35 cellular contexts compared by ENCODE assay signal in the genomic region with DNA sequence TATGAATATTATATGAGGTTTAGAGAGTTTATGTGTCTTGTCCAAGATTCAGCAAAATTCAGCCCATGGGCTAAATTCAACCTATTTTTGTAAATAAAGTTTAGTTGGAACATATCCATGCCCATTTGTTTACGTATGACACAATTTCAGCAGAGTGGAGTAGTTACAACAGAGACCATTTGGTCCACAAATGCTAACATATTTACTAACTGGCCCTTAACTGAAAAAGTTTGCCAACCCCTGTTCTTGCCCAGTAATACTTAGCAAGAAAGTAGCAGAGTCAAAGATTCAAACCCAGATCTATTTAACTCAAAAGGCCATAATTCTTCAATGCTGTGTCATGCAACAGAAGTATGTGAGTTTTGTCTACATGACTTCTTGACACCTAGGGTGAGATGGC.
A peak's percentile ranks its signal among the peaks of the same experiment; 100 is the strongest.
DNase-seq lines count a peak whose midpoint lies in the region; ATAC-seq, FAIRE-seq and TF ChIP-seq lines count a peak whose summit lies in the region.
"Had no signal": no experiment of that assay in that cellular context is flagged by ENCODE, and none has a peak within 500 bp of the region (broad histone marks: within the 10 kb centered on the region; RNA-seq: fewer than 3 reads in every experiment).

No MANE protein-coding gene starts in this region.

- no peak overlapping the region for H3K4ac ChIP-seq in neuronal stem cell (ENCODE audit: low read length)

- CTCF ChIA-PET in HepG2 (lab: Yijun Ruan, JAX; ENCODE audit: low intra/inter-chr PET ratio, low total read pairs) = no interaction called here

- H3K79me2 ChIP-seq in HepG2 (ENCODE audit: insufficient read depth, low read length) = no peaks in the 10 kb centered on the region

- DNase-seq in HepG2 (ENCODE audit: low spot score) (no peak), left lobe of liver (ENCODE audit: low spot score) (no peak), left lung (no peak), right lobe of liver (no peak), neuronal stem cell (ENCODE audit: low spot score) (no peak), NCI-H2227 (lab: John Stamatoyannopoulos, UW; ENCODE audit: unreplicated experiment) (no peak)
- DNase-seq: 8988T; ACHN; AML-193; BE2C; C1 segment of cervical spinal cord; Caco-2; Calu3; CD4-positive, alpha-beta memory T cell; CD4-positive, alpha-beta T cell; CD4-positive, CD25-positive, alpha-beta regulatory T cell; CD8-positive, alpha-beta memory T cell; CD8-positive, alpha-beta T cell; COR-L47; DMS 273 treated with DMSO at 0.1 percent for 48 hours; DMS153; DMS53; DMS79; DMS79 treated with DMSO at 0.1 percent for 48 hours; DND-41; EL had no signal

- no peak for TF ChIP-seq POLR2A in HepG2 (IDR thresholded peaks at IDR 0.05; ENCODE audit: insufficient read depth in 1 of 2, low read depth in 2 of 2, low read length in 2 of 2)
- TF ChIP-seq POLR2A in right lobe of liver (IDR thresholded peaks at IDR 0.05) = no peak

- H3K27ac ChIP-seq in liver (ENCODE audit: low read depth in 1 of 2, low read length in 2 of 2) (no peak overlapping the region), HepG2 (ENCODE audit: extremely low read length, insufficient read depth, low read length) (no peak overlapping the region), left lung (no peak overlapping the region), right lobe of liver (no peak overlapping the region), neuronal stem cell (replicated peaks; ENCODE audit: low read length) (no peak overlapping the region)
- H3K27ac ChIP-seq: 22Rv1; A549; BLaER1; BLaER1 treated with 17β-estradiol and CSF1 and Interleukin-3, amounts not matched to agents 10 nM and 100 nM; C4-2B had no signal

- in situ Hi-C loops in HepG2 (cut with HindIII; ENCODE audit: extremely low pct_ligation_motif_present, low pct_unique_long_range_greater_than_20kb) = no loop called here

- H3K4me1 ChIP-seq in liver (ENCODE audit: control insufficient read depth in 4 of 4, insufficient read depth in 4 of 4, low read length in 3 of 4) (peaks cover 1 to 10% (median 7%) of the 10 kb centered on the region in 4 donors), HepG2 (ENCODE audit: insufficient read depth, low read length) (no peaks in the 10 kb centered on the region), left lung (no peaks in the 10 kb centered on the region), right lobe of liver (peaks cover 0 to 11% (median 0%) of the 10 kb centered on the region in 4 donors), neuronal stem cell (ENCODE audit: control insufficient read depth in 2 of 2, insufficient read depth in 1 of 2, low read depth in 1 of 2, low read length in 2 of 2) (no peaks in the 10 kb centered on the region)
- H3K4me1 ChIP-seq: A549; BE2C; BLaER1; BLaER1 treated with 17β-estradiol and CSF1 and Interleukin-3, amounts not matched to agents 10 nM and 100 nM; Caco-2 had no signal

- H2BK5ac ChIP-seq in neuronal stem cell (ENCODE audit: low read length) = no peak overlapping the region

- BruUV-seq in HepG2 (replicated peaks; lab: Mats Ljungman, UMichigan) = no TSS peak

- TF ChIP-seq EP300 in HepG2 (IDR thresholded peaks at IDR 0.05; ENCODE audit: low read depth in 2 of 2, low read length in 2 of 2) = no peak
- TF ChIP-seq EP300 in HepG2 (CRISPR knock-in tag; IDR thresholded peaks at IDR 0.05; ENCODE audit: borderline replicate concordance) = no peak

- no peak overlapping the region for H3K4me2 ChIP-seq in HepG2 (ENCODE audit: low read depth, low read length)
- no peak overlapping the region for H3K4me2 ChIP-seq in neuronal stem cell (ENCODE audit: insufficient read depth, low read length, poor library complexity, severe bottlenecking)
- H3K4me2 ChIP-seq: A549; BLaER1; BLaER1 treated with 17β-estradiol and CSF1 and Interleukin-3, amounts not matched to agents 10 nM and 100 nM had no signal

- POLR2A ChIA-PET in HepG2 (lab: Yijun Ruan, JAX) = no interaction called here

- H3K9ac ChIP-seq in liver (ENCODE audit: low read depth in 1 of 2, low read length in 2 of 2) (no peak overlapping the region), HepG2 (ENCODE audit: insufficient read depth, low read depth, low read length) (no peak overlapping the region), neuronal stem cell (ENCODE audit: low read depth, low read length, poor library complexity) (no peak overlapping the region)
- H3K9ac ChIP-seq: BLaER1; BLaER1 treated with 17β-estradiol and CSF1 and Interleukin-3, amounts not matched to agents 10 nM and 100 nM had no signal

- H2BK15ac ChIP-seq in neuronal stem cell (ENCODE audit: low read length) = no peak overlapping the region

- intact Hi-C loops in HepG2 (cut with micrococcal nuclease; ENCODE audit: unreplicated experiment) (no loop called here), left lung (cut with DNase I) (no loop called here), right lobe of liver (cut with DNase I) (no loop called here)

- H4K8ac ChIP-seq in neuronal stem cell (ENCODE audit: low read depth, low read length) = no peak overlapping the region

- H3K36me3 ChIP-seq in liver (ENCODE audit: control insufficient read depth in 4 of 4, insufficient read depth in 3 of 4, low read depth in 1 of 4, low read length in 3 of 4) (no peaks in the 10 kb centered on the region), HepG2 (replicated peaks in 1 of 2; ENCODE audit: control insufficient read depth in 1 of 2, insufficient read depth in 2 of 2, low read length in 2 of 2) (no peaks in the 10 kb centered on the region), left lung (no peaks in the 10 kb centered on the region), right lobe of liver (no peaks in the 10 kb centered on the region), neuronal stem cell (replicated peaks in 1 of 2; ENCODE audit: control insufficient read depth in 2 of 2, insufficient read depth in 2 of 2, low read length in 2 of 2) (no peaks in the 10 kb centered on the region)
- H3K36me3 ChIP-seq: BE2C; BLaER1; BLaER1 treated with 17β-estradiol and CSF1 and Interleukin-3, amounts not matched to agents 10 nM and 100 nM had no signal

- H3K27me3 ChIP-seq in liver (ENCODE audit: control insufficient read depth in 4 of 4, insufficient read depth in 4 of 4, low read length in 3 of 4) (no peaks in the 10 kb centered on the region), HepG2 (ENCODE audit: control insufficient read depth in 1 of 2, insufficient read depth in 2 of 2, low read length in 2 of 2) (no peaks in the 10 kb centered on the region; a peak in 1 of 5 replicates), left lung (no peaks in the 10 kb centered on the region), right lobe of liver (no peaks in the 10 kb centered on the region), neuronal stem cell (ENCODE audit: control insufficient read depth in 3 of 3, insufficient read depth in 3 of 3, low read depth in 1 of 3, low read length in 3 of 3) (no peaks in the 10 kb centered on the region)
- H3K27me3 ChIP-seq: BE2C; BLaER1; BLaER1 treated with 17β-estradiol and CSF1 and Interleukin-3, amounts not matched to agents 10 nM and 100 nM had no signal

- no peaks in the 10 kb centered on the region for H4K20me1 ChIP-seq in HepG2 (ENCODE audit: insufficient read depth, low read length)
- H4K20me1 ChIP-seq: BLaER1; BLaER1 treated with 17β-estradiol and CSF1 and Interleukin-3, amounts not matched to agents 10 nM and 100 nM had no signal

- TF ChIP-seq CTCF in liver (IDR thresholded peaks at IDR 0.05; ENCODE audit: low read depth, low read length, missing input control) (no peak), HepG2 (CRISPR knock-in tag; IDR thresholded peaks at IDR 0.05) (no peak), left lung (IDR thresholded peaks at IDR 0.05) (no peak), right lobe of liver (IDR thresholded peaks at IDR 0.05) (no peak)

- H3K14ac ChIP-seq in neuronal stem cell (ENCODE audit: low read length) = no peak overlapping the region

- no peak overlapping the region for H2AFZ ChIP-seq in HepG2 (ENCODE audit: low read length)
- no peak overlapping the region for H2AFZ ChIP-seq in neuronal stem cell (ENCODE audit: low read length)

- TF ChIP-seq RAD21 in liver (IDR thresholded peaks at IDR 0.05) (no peak), HepG2 (CRISPR knock-in tag; IDR thresholded peaks at IDR 0.05) (no peak)

- no peak overlapping the region for H2BK12ac ChIP-seq in neuronal stem cell (ENCODE audit: low read length)

- no peaks in the 10 kb centered on the region for H3K79me1 ChIP-seq in neuronal stem cell (ENCODE audit: low read depth, low read length)

- no peak for FAIRE-seq in HepG2 (lab: Jason Lieb, UNC)
- FAIRE-seq: A204.1, A549, D721Med had no signal

- no peak overlapping the region for H2BK120ac ChIP-seq in neuronal stem cell (ENCODE audit: low read depth, low read length)

- H3K9me3 ChIP-seq in liver (ENCODE audit: control insufficient read depth in 4 of 4, low read length in 3 of 4) (no peaks in the 10 kb centered on the region), HepG2 (ENCODE audit: low read length) (peaks cover 87% of the 10 kb centered on the region), left lung (no peaks in the 10 kb centered on the region), right lobe of liver (no peaks in the 10 kb centered on the region), neuronal stem cell (replicated peaks in 1 of 2; ENCODE audit: control insufficient read depth in 2 of 2, insufficient read depth in 1 of 2, low read depth in 1 of 2, low read length in 2 of 2) (no peaks in the 10 kb centered on the region)
- H3K9me3 ChIP-seq: A549; BE2C; BLaER1; BLaER1 treated with 17β-estradiol and CSF1 and Interleukin-3, amounts not matched to agents 10 nM and 100 nM; Caco-2 had no signal

- no peak overlapping the region for H3K23ac ChIP-seq in neuronal stem cell (ENCODE audit: low read depth, low read length, poor library complexity)

- no peak overlapping the region for H3K4me3 ChIP-seq in liver (ENCODE audit: low read depth in 1 of 3, low read length in 3 of 3)
- H3K4me3 ChIP-seq in HepG2 (replicated peaks in 1 of 3; ENCODE audit: insufficient read depth in 1 of 3, low read depth in 2 of 3, low read length in 3 of 3) = no peak overlapping the region
- no peak overlapping the region for H3K4me3 ChIP-seq in left lung
- no peak overlapping the region for H3K4me3 ChIP-seq in right lobe of liver
- no peak overlapping the region for H3K4me3 ChIP-seq in neuronal stem cell (ENCODE audit: low read length in 2 of 2)
- H3K4me3 ChIP-seq: A549; BLaER1; BLaER1 treated with 17β-estradiol and CSF1 and Interleukin-3, amounts not matched to agents 10 nM and 100 nM had no signal

- no peak overlapping the region for H3K18ac ChIP-seq in neuronal stem cell (ENCODE audit: low read length)

- no peak overlapping the region for H2AK5ac ChIP-seq in neuronal stem cell (ENCODE audit: low read depth, low read length)

- H4K91ac ChIP-seq in neuronal stem cell (ENCODE audit: low read depth, low read length, poor library complexity) = no peak overlapping the region

- WGBS in liver = 33% methylated on average over 1 of the region's 1 CpG
- WGBS in HepG2 (ENCODE audit: low lambda C conversion rate) = 0% methylated on average over 1 of the region's 1 CpG
- WGBS in right lobe of liver (ENCODE audit: insufficient coverage, low coverage, low lambda C conversion rate, missing lambda C conversion rate) = 54% methylated on average over 1 of the region's 1 CpG
- WGBS in neuronal stem cell (ENCODE audit: extremely low coverage in 2 of 2, insufficient read length in 2 of 2, insufficient replicate concordance in 1 of 2), 2 donors = no CpG with 5 or more reads among the region's 1 CpG

- ATAC-seq in HepG2 (no peak), left lobe of liver (peak; percentile 86), left lung (peak; percentile 47), right lobe of liver (peak; percentile 75 to 92 (median 81)), GM21423 (IDR thresholded peaks at IDR 0.05; ENCODE audit: unreplicated experiment) (no peak)
- ATAC-seq: A549; CD8-positive, alpha-beta T cell had no signal

Comparison
In these comparisons a context has a peak if more than half of its experiments do, and no peak if none do; other contexts are left out.
1. ATAC-seq: peak in left lobe of liver (single experiment), left lung (single experiment) and right lobe of liver (4 of 4); none in HepG2 (single experiment) and GM21423 (single experiment).